In the genomic region with DNA sequence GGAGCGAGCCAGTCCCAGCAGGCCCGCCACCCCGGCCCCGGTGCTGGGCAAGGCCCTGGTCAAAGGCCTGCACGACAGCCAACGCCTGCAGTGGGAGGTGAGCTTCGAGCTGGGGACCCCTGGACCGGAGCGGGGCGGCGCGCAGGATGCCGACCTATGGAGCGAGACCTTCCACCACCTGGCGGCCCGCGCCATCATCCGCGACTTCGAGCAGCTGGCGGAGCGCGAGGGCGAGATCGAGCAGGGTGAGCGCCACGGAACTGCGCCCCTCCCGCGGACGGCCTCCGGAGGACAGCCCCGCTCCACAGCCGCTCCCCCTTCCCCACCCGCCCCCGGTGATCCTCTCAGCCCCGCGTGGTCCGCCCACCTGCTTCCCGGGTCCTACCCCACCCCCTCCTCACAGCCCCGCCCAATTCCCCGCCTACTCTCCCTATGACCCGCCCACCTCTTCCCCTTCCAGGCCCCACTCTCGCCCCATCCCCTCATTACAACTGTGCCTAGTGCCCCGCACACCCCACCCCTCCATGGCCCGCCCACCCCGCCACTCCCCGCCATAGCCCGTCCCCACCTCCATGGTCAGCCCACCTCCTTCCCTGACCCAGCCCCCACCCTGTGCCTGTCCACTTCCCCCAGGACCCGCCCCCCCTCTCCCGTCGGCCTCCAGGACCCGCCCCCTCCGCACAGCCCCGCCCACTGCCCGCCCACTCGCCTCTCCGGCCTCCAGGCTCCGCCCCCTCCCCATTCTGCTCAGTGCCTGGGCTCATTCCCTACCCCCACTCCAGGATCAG, we compare ENCODE assay signal across 12 cellular contexts. TPM values are rescaled to one million over a fixed set of nuclear protein-coding genes. Genes with fewer than 3 reads are reported as not detected.
A peak's percentile ranks its signal among the peaks of the same experiment; 100 is the strongest.
DNase-seq lines count a peak whose midpoint lies in the region; ATAC-seq, FAIRE-seq and TF ChIP-seq lines count a peak whose summit lies in the region.
"Had no signal": no experiment of that assay in that cellular context is flagged by ENCODE, and none has a peak within 500 bp of the region (broad histone marks: within the 10 kb centered on the region; RNA-seq: fewer than 3 reads in every experiment).

No MANE protein-coding gene starts in this region.

- peaks cover 7% of the 10 kb centered on the region for H3K4me1 Mint-ChIP-seq in CD8-positive, alpha-beta T cell (ENCODE audit: low read depth)
- H3K4me1 Mint-ChIP-seq in endodermal cell: peaks cover 7% of the 10 kb centered on the region

- WGBS in endodermal cell (ENCODE audit: insufficient coverage in 1 of 2, insufficient read length in 1 of 2), 2 experiments: 27 to 46% methylated on average over 17 to 47 of the region's 59 CpGs

- no peaks in the 10 kb centered on the region for H3K4me1 ChIP-seq in CD8-positive, alpha-beta T cell (ENCODE audit: insufficient read depth, low read length)
- H3K4me1 ChIP-seq in endodermal cell (ENCODE audit: control insufficient read depth, insufficient read depth, low read length): no peaks in the 10 kb centered on the region
- H3K4me1 ChIP-seq: ascending aorta had no signal

- H3K27me3 ChIP-seq in CD8-positive, alpha-beta T cell (ENCODE audit: insufficient read depth, low read length): no peaks in the 10 kb centered on the region
- H3K27me3 ChIP-seq in endodermal cell (ENCODE audit: control insufficient read depth, insufficient read depth, low read length, poor library complexity, severe bottlenecking) (peaks cover 11% of the 10 kb centered on the region), neural cell (ENCODE audit: insufficient read depth, low read depth, low read length) (no peaks in the 10 kb centered on the region)
- H3K27me3 ChIP-seq: ascending aorta had no signal

- no peak overlapping the region for H2AFZ ChIP-seq in neural cell (ENCODE audit: low read depth, low read length)

- no peak overlapping the region for H3K4me2 ChIP-seq in neural cell (ENCODE audit: low read length)

- H3K4me3 Mint-ChIP-seq in CD8-positive, alpha-beta T cell: no peak overlapping the region
- H3K4me3 Mint-ChIP-seq in endodermal cell: peak overlapping the region; percentile 37

- intact Hi-C loops in CD8-positive, alpha-beta T cell (cut with DNase I, micrococcal nuclease): no loop called here

- H3K9me3 Mint-ChIP-seq in CD8-positive, alpha-beta T cell: peaks cover 8% of the 10 kb centered on the region
- H3K9me3 Mint-ChIP-seq in endodermal cell: peaks cover 1% of the 10 kb centered on the region

- H4K20me1 ChIP-seq in neural cell (ENCODE audit: insufficient read depth): no peaks in the 10 kb centered on the region

- H3K27me3 Mint-ChIP-seq in CD8-positive, alpha-beta T cell (ENCODE audit: low read depth): peaks cover 33% of the 10 kb centered on the region
- H3K27me3 Mint-ChIP-seq in endodermal cell (ENCODE audit: insufficient read depth): peaks cover 39% of the 10 kb centered on the region

- H3K9ac ChIP-seq in endodermal cell (ENCODE audit: extremely low read depth, low read length, poor library complexity, severe bottlenecking): no peak overlapping the region
- no peak overlapping the region for H3K9ac ChIP-seq in neural cell (ENCODE audit: low read length)

- no peaks in the 10 kb centered on the region for H3K79me2 ChIP-seq in neural cell (replicated peaks; ENCODE audit: insufficient read depth, low read length)

- ATAC-seq in CD8-positive, alpha-beta T cell: peak; percentile 49
- no peak for ATAC-seq in HG02981 (IDR thresholded peaks at IDR 0.05; ENCODE audit: unreplicated experiment)
- ATAC-seq: Panc1 had no signal

- H3K36me3 ChIP-seq in CD8-positive, alpha-beta T cell (ENCODE audit: insufficient read depth, low read length): no peaks in the 10 kb centered on the region
- H3K36me3 ChIP-seq in endodermal cell (ENCODE audit: control insufficient read depth, insufficient read depth, low read length): no peaks in the 10 kb centered on the region
- no peaks in the 10 kb centered on the region for H3K36me3 ChIP-seq in neural cell (ENCODE audit: insufficient read depth, low read length)
- H3K36me3 ChIP-seq: ascending aorta had no signal

- no peak for TF ChIP-seq CTCF in CD8-positive, alpha-beta T cell (IDR thresholded peaks at IDR 0.05)
- TF ChIP-seq CTCF in endodermal cell (conservative IDR thresholded peaks at IDR 0.05): peak; percentile 44
- no peak for TF ChIP-seq CTCF in neural cell (IDR thresholded peaks at IDR 0.05; ENCODE audit: poor library complexity, severe bottlenecking)

- POLR2A ChIA-PET in CD8-positive, alpha-beta T cell (lab: Charles Lee): no interaction called here

- no peak overlapping the region for H3K27ac Mint-ChIP-seq in CD8-positive, alpha-beta T cell
- no peak overlapping the region for H3K27ac Mint-ChIP-seq in endodermal cell

- DNase-seq in CD8-positive, alpha-beta T cell: peak in 3 of 7 experiments; percentile 13 to 33 (median 20)
- peak; percentile 70 for DNase-seq in NCI-H2171 treated with DMSO at 0.1 percent for 48 hours (lab: John Stamatoyannopoulos, UW)
- peak; percentile 96 for DNase-seq in endodermal cell
- DNase-seq in NCI-H1092 treated with DMSO at 0.1 percent for 48 hours (lab: John Stamatoyannopoulos, UW): no peak
- no peak for DNase-seq in GM19239 (ENCODE audit: insufficient read length, low spot score)
- no peak for DNase-seq in T1000 (lab: John Stamatoyannopoulos, UW)
- DNase-seq: GDM1 had no signal

- no peak for TF ChIP-seq EP300 in neural cell (conservative IDR thresholded peaks at IDR 0.05; ENCODE audit: poor library complexity, severe bottlenecking)

- no peak for FAIRE-seq in GM19239 (lab: Jason Lieb, UNC)
- FAIRE-seq: islet of Langerhans had no signal

- H3K9me3 ChIP-seq in CD8-positive, alpha-beta T cell (ENCODE audit: low read length): no peaks in the 10 kb centered on the region
- H3K9me3 ChIP-seq in endodermal cell (ENCODE audit: control insufficient read depth, low read length) (no peaks in the 10 kb centered on the region), neural cell (ENCODE audit: low read length) (no peaks in the 10 kb centered on the region)
- H3K9me3 ChIP-seq: ascending aorta had no signal

- no peak overlapping the region for H3K27ac ChIP-seq in CD8-positive, alpha-beta T cell (ENCODE audit: low read depth, low read length)
- no peak overlapping the region for H3K27ac ChIP-seq in endodermal cell (ENCODE audit: low read depth, low read length)
- H3K27ac ChIP-seq in neural cell (ENCODE audit: low read length): no peak overlapping the region
- H3K27ac ChIP-seq: ascending aorta had no signal

- no peak for TF ChIP-seq RAD21 in neural cell (conservative IDR thresholded peaks at IDR 0.05)

- no peak overlapping the region for H3K4me3 ChIP-seq in CD8-positive, alpha-beta T cell (ENCODE audit: low read depth, low read length)
- H3K4me3 ChIP-seq in endodermal cell (ENCODE audit: low read length) (no peak overlapping the region), neural cell (ENCODE audit: low read length) (peak overlapping the region; percentile 34)

- CTCF ChIA-PET in CD8-positive, alpha-beta T cell (lab: Charles Lee): no interaction called here

- no peaks in the 10 kb centered on the region for H3K36me3 Mint-ChIP-seq in CD8-positive, alpha-beta T cell
- H3K36me3 Mint-ChIP-seq in endodermal cell (ENCODE audit: low read depth): no peaks in the 10 kb centered on the region

- H3K9me2 ChIP-seq in neural cell (ENCODE audit: insufficient read depth, low read length): no peaks in the 10 kb centered on the region

- H3F3A ChIP-seq in neural cell (ENCODE audit: insufficient read depth, low read length, poor library complexity, severe bottlenecking): no peaks in the 10 kb centered on the region

TF ChIP-seq in neural cell, 6 proteins besides CTCF, POLR2A, EP300 and RAD21:
- TF ChIP-seq MXI1 (conservative IDR thresholded peaks at IDR 0.05; ENCODE audit: poor library complexity, severe bottlenecking): no peak
- TF ChIP-seq, protein P1, sequence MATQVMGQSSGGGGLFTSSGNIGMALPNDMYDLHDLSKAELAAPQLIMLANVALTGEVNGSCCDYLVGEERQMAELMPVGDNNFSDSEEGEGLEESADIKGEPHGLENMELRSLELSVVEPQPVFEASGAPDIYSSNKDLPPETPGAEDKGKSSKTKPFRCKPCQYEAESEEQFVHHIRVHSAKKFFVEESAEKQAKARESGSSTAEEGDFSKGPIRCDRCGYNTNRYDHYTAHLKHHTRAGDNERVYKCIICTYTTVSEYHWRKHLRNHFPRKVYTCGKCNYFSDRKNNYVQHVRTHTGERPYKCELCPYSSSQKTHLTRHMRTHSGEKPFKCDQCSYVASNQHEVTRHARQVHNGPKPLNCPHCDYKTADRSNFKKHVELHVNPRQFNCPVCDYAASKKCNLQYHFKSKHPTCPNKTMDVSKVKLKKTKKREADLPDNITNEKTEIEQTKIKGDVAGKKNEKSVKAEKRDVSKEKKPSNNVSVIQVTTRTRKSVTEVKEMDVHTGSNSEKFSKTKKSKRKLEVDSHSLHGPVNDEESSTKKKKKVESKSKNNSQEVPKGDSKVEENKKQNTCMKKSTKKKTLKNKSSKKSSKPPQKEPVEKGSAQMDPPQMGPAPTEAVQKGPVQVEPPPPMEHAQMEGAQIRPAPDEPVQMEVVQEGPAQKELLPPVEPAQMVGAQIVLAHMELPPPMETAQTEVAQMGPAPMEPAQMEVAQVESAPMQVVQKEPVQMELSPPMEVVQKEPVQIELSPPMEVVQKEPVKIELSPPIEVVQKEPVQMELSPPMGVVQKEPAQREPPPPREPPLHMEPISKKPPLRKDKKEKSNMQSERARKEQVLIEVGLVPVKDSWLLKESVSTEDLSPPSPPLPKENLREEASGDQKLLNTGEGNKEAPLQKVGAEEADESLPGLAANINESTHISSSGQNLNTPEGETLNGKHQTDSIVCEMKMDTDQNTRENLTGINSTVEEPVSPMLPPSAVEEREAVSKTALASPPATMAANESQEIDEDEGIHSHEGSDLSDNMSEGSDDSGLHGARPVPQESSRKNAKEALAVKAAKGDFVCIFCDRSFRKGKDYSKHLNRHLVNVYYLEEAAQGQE (IDR thresholded peaks at IDR 0.05; ENCODE audit: borderline replicate concordance): no peak
- no peak for TF ChIP-seq POLR2AphosphoS5 (IDR thresholded peaks at IDR 0.05)
- TF ChIP-seq SMC3 (conservative IDR thresholded peaks at IDR 0.05; ENCODE audit: poor library complexity): no peak
- TF ChIP-seq TAF1 (IDR thresholded peaks at IDR 0.05; ENCODE audit: low read depth): no peak
- no peak for TF ChIP-seq EZH2 (IDR thresholded peaks at IDR 0.05; ENCODE audit: borderline replicate concordance, insufficient read depth, low read length, poor library complexity, severe bottlenecking)
TF ChIP-seq in neural cell: peak in this region for 0.

RNA-seq across cellular contexts. Expression of a gene that starts 52.7 kb away (rescaled TPM):
- not detected for total RNA-seq in CD8-positive, alpha-beta T cell
- total RNA-seq in endodermal cell: under 1 TPM in 1 of 2 donors, not detected in 1; 0.44 TPM
- 0.46 TPM for polyA plus RNA-seq in endodermal cell (2013, experiment 1 of 2)
- 0.33 TPM for polyA plus RNA-seq in endodermal cell (2013, experiment 2 of 2)
- polyA plus RNA-seq in neural cell: 0.27 and 0.82 TPM in 2 replicates
- 1.2 and 2.0 TPM in 2 replicates for polyA minus RNA-seq in neural cell
- total RNA-seq: ascending aorta had no signal

Comparison
In these comparisons a context has a peak if more than half of its experiments do, and no peak if none do; other contexts are left out.
1. DNase-seq: peak in NCI-H2171 treated with DMSO at 0.1 percent for 48 hours (single experiment) and endodermal cell (single experiment); none in NCI-H1092 treated with DMSO at 0.1 percent for 48 hours (single experiment), GM19239 (single experiment) and T1000 (single experiment).